8 cellular contexts compared by ENCODE assay signal in genomic region chr11:61429346-61429690, GRCh38. TPM values are rescaled to one million over a fixed set of nuclear protein-coding genes. Genes with fewer than 3 reads are reported as not detected.
DNase-seq lines count a peak whose midpoint lies in the region; ATAC-seq lines count a peak whose summit lies in the region.

No MANE protein-coding gene starts in this region.

- DNase-seq in Ammon's horn (ENCODE audit: low spot score) (peak; percentile 31), NCI-H510A (lab: John Stamatoyannopoulos, UW) (peak; percentile 82), epidermal melanocyte (ENCODE audit: insufficient read length, low spot score) (peak; percentile 70)
- DNase-seq in activated CD8-positive, alpha-beta memory T cell treated with anti-CD3 and anti-CD28 coated beads, Interleukin-2, amount 10 ng/mL, durations not matched to agents 7 days and 5 days = peak; percentile 79
- DNase-seq in stimulated activated naive B cell treated with anti-CD40 and anti-IgM and Interleukin-4, amounts not matched to agents 10 μg/mL and 1 μg/mL and 100 μg/mL, for 72 hours = peak; percentile 64

- no peaks in the 10 kb centered on the region for H3K9me3 ChIP-seq in muscle layer of colon (ENCODE audit: low read length)

- peaks cover 36% of the 10 kb centered on the region for H3K4me1 ChIP-seq in muscle layer of colon (ENCODE audit: insufficient read depth, low read length)

- H3K9me3 Mint-ChIP-seq in activated CD8-positive, alpha-beta memory T cell treated with anti-CD3 and anti-CD28 coated beads, Interleukin-2, amount 10 ng/mL, durations not matched to agents 7 days and 5 days (ENCODE audit: low read depth) = no peaks in the 10 kb centered on the region
- H3K9me3 Mint-ChIP-seq in stimulated activated naive B cell treated with anti-CD40 and anti-IgM and Interleukin-4, amounts not matched to agents 10 μg/mL and 1 μg/mL and 100 μg/mL, for 72 hours = no peaks in the 10 kb centered on the region

- H3K27ac ChIP-seq in muscle layer of colon (ENCODE audit: low read depth, low read length) = peak overlapping the region; percentile 69

- peak overlapping the region; percentile 39 to 78 for H3K4me3 ChIP-seq in muscle layer of colon (ENCODE audit: low read depth in 1 of 2, low read length in 2 of 2)

- H3K4me1 Mint-ChIP-seq in activated CD8-positive, alpha-beta memory T cell treated with anti-CD3 and anti-CD28 coated beads, Interleukin-2, amount 10 ng/mL, durations not matched to agents 7 days and 5 days = peaks cover 65% of the 10 kb centered on the region
- H3K4me1 Mint-ChIP-seq in stimulated activated naive B cell treated with anti-CD40 and anti-IgM and Interleukin-4, amounts not matched to agents 10 μg/mL and 1 μg/mL and 100 μg/mL, for 72 hours = peaks cover 12 to 67% of the 10 kb centered on the region in 2 donors

- H3K36me3 ChIP-seq in muscle layer of colon (ENCODE audit: insufficient read depth, low read length) = peaks cover 44% of the 10 kb centered on the region

- CTCF ChIA-PET in activated CD8-positive, alpha-beta memory T cell treated with anti-CD3 and anti-CD28 coated beads, Interleukin-2, amount 10 ng/mL, durations not matched to agents 7 days and 5 days (lab: Charles Lee) = interaction anchor here (1.0 to 2.6 kb wide), 13 partner anchors 9 to 102 kb away, joined by 3 to 13 read pairs (median 6); partner anchors contain the start of genes DDB1, TKFC and TMEM216

- H3K27me3 Mint-ChIP-seq in activated CD8-positive, alpha-beta memory T cell treated with anti-CD3 and anti-CD28 coated beads, Interleukin-2, amount 10 ng/mL, durations not matched to agents 7 days and 5 days = no peaks in the 10 kb centered on the region
- no peaks in the 10 kb centered on the region for H3K27me3 Mint-ChIP-seq in stimulated activated naive B cell treated with anti-CD40 and anti-IgM and Interleukin-4, amounts not matched to agents 10 μg/mL and 1 μg/mL and 100 μg/mL, for 72 hours

- H3K27me3 ChIP-seq in muscle layer of colon (ENCODE audit: control insufficient read depth in 1 of 2, insufficient read depth in 2 of 2, low read length in 2 of 2) = no peaks in the 10 kb centered on the region

- ATAC-seq in GM18868 (IDR thresholded peaks at IDR 0.05; ENCODE audit: unreplicated experiment) (peak; percentile 40), HG03095 (IDR thresholded peaks at IDR 0.05; ENCODE audit: unreplicated experiment) (peak; percentile 48)
- peak; percentile 63 for ATAC-seq in activated CD8-positive, alpha-beta memory T cell treated with anti-CD3 and anti-CD28 coated beads, Interleukin-2, amount 10 ng/mL, durations not matched to agents 7 days and 5 days
- ATAC-seq in stimulated activated naive B cell treated with anti-CD40 and anti-IgM and Interleukin-4, amounts not matched to agents 10 μg/mL and 1 μg/mL and 100 μg/mL, for 72 hours (replicated peaks) = peak; percentile 67 to 71

- H3K27ac Mint-ChIP-seq in activated CD8-positive, alpha-beta memory T cell treated with anti-CD3 and anti-CD28 coated beads, Interleukin-2, amount 10 ng/mL, durations not matched to agents 7 days and 5 days = peak overlapping the region; percentile 100
- H3K27ac Mint-ChIP-seq in stimulated activated naive B cell treated with anti-CD40 and anti-IgM and Interleukin-4, amounts not matched to agents 10 μg/mL and 1 μg/mL and 100 μg/mL, for 72 hours = peak overlapping the region; percentile 99

- peak overlapping the region; percentile 98 for H3K4me3 Mint-ChIP-seq in activated CD8-positive, alpha-beta memory T cell treated with anti-CD3 and anti-CD28 coated beads, Interleukin-2, amount 10 ng/mL, durations not matched to agents 7 days and 5 days
- peak overlapping the region; percentile 97 to 99 for H3K4me3 Mint-ChIP-seq in stimulated activated naive B cell treated with anti-CD40 and anti-IgM and Interleukin-4, amounts not matched to agents 10 μg/mL and 1 μg/mL and 100 μg/mL, for 72 hours

- peaks cover 45% of the 10 kb centered on the region for H3K36me3 Mint-ChIP-seq in activated CD8-positive, alpha-beta memory T cell treated with anti-CD3 and anti-CD28 coated beads, Interleukin-2, amount 10 ng/mL, durations not matched to agents 7 days and 5 days
- peaks cover 23 to 27% of the 10 kb centered on the region in 2 donors for H3K36me3 Mint-ChIP-seq in stimulated activated naive B cell treated with anti-CD40 and anti-IgM and Interleukin-4, amounts not matched to agents 10 μg/mL and 1 μg/mL and 100 μg/mL, for 72 hours

- H3K9ac ChIP-seq in muscle layer of colon (ENCODE audit: low read length) = peak overlapping the region; percentile 94

RNA-seq across cellular contexts. Expression of gene CPSF7, which starts 0.5 kb away (rescaled TPM):
- total RNA-seq in activated CD8-positive, alpha-beta memory T cell treated with anti-CD3 and anti-CD28 coated beads, Interleukin-2, amount 10 ng/mL, durations not matched to agents 7 days and 5 days = 100 to 1,000 TPM; 103 to 118 TPM

RNA-seq across cellular contexts. Expression of gene SDHAF2, which starts 0.6 kb away (rescaled TPM):
- 10 to 100 TPM; 37.6 to 57.6 TPM for total RNA-seq in activated CD8-positive, alpha-beta memory T cell treated with anti-CD3 and anti-CD28 coated beads, Interleukin-2, amount 10 ng/mL, durations not matched to agents 7 days and 5 days

RNA-seq across cellular contexts. Expression of gene TMEM216, which starts 36.9 kb away (rescaled TPM):
- total RNA-seq in activated CD8-positive, alpha-beta memory T cell treated with anti-CD3 and anti-CD28 coated beads, Interleukin-2, amount 10 ng/mL, durations not matched to agents 7 days and 5 days = 10 to 100 TPM in 1 of 2 experiments, 1 to 10 TPM in 1; 7.8 to 15.3 TPM

Comparison
In these comparisons a context has a peak if more than half of its experiments do, and no peak if none do; other contexts are left out.
1. Peak in every context shown above with its lines: DNase-seq, ATAC-seq, H3K4me3 ChIP-seq and H3K27ac ChIP-seq.
2. DNase-seq: peak in every context shown above with its lines; median percentile 82 in NCI-H510A; 79 in activated CD8-positive, alpha-beta memory T cell treated with anti-CD3 and anti-CD28 coated beads, Interleukin-2, amount 10 ng/mL, durations not matched to agents 7 days and 5 days; 70 in epidermal melanocyte; 64 in stimulated activated naive B cell treated with anti-CD40 and anti-IgM and Interleukin-4, amounts not matched to agents 10 μg/mL and 1 μg/mL and 100 μg/mL, for 72 hours; 31 in Ammon's horn.